Comparison of ENCODE assay signal across 8 cellular contexts in genomic region chr1:150572918-150573647, GRCh38. TPM values are rescaled to one million over a fixed set of nuclear protein-coding genes. Genes with fewer than 3 reads are reported as not detected.
A peak's percentile ranks its signal among the peaks of the same experiment; 100 is the strongest.
DNase-seq lines count a peak whose midpoint lies in the region; ATAC-seq, FAIRE-seq and TF ChIP-seq lines count a peak whose summit lies in the region.

No MANE protein-coding gene starts in this region.

- H4K20me1 ChIP-seq in OCI-LY3 (ENCODE audit: insufficient read depth, low read length) (peaks cover 61% of the 10 kb centered on the region), H1 (replicated peaks in 1 of 2; ENCODE audit: control insufficient read depth in 1 of 2, insufficient read depth in 2 of 2, low read length in 2 of 2) (peaks cover 23 to 29% of the 10 kb centered on the region in 2 experiments)

- H3K4me3 Mint-ChIP-seq in progenitor cell of endocrine pancreas (ENCODE audit: low read depth) = no peak overlapping the region

- peak overlapping the region; percentile 8 for H4K5ac ChIP-seq in H1 (ENCODE audit: insufficient read length, low read depth, low read length)

- no peaks in the 10 kb centered on the region for H3K27me3 Mint-ChIP-seq in progenitor cell of endocrine pancreas

- H3K36me3 Mint-ChIP-seq in progenitor cell of endocrine pancreas (ENCODE audit: insufficient read depth) = peaks cover 44% of the 10 kb centered on the region

- no peak for ATAC-seq in HG02938 (IDR thresholded peaks at IDR 0.05; ENCODE audit: unreplicated experiment)
- no peak for ATAC-seq in HG02642 (IDR thresholded peaks at IDR 0.05; ENCODE audit: poor library complexity, unreplicated experiment)

- H3K79me1 ChIP-seq in H1 (ENCODE audit: low read depth, low read length) = peaks cover 2% of the 10 kb centered on the region

- H3K14ac ChIP-seq in H1 (ENCODE audit: insufficient read length) = no peak overlapping the region

- FAIRE-seq in H1 (lab: Jason Lieb, UNC) = no peak

- no peak overlapping the region for H4K91ac ChIP-seq in H1 (replicated peaks; ENCODE audit: insufficient read length, low read length)

- TF ChIP-seq RAD21 in H1 (IDR thresholded peaks at IDR 0.05 in 1 of 2, conservative IDR thresholded peaks at IDR 0.05 in 1 of 2; ENCODE audit: low read depth in 2 of 2, low read length in 2 of 2) = no peak

- H3K18ac ChIP-seq in H1 (ENCODE audit: extremely low read depth, low read length) = no peak overlapping the region

- H3K27ac ChIP-seq in OCI-LY3 (ENCODE audit: low read length) = peak overlapping the region; percentile 89
- no peak overlapping the region; the same call in 1 of the 2 replicates for H3K27ac ChIP-seq in H1 (ENCODE audit: low read depth, low read length)

- H3K4me1 ChIP-seq in OCI-LY3 (ENCODE audit: low read length) (peaks cover 78% of the 10 kb centered on the region), H1 (replicated peaks in 1 of 4; ENCODE audit: control insufficient read depth in 3 of 4, insufficient read depth in 4 of 4, low read length in 3 of 4) (peaks cover 14 to 31% (median 18%) of the 10 kb centered on the region in 4 experiments; a peak in 6 of 7 replicates)

- peak; percentile 69 to 72 for TF ChIP-seq POLR2A in H1 (IDR thresholded peaks at IDR 0.05; ENCODE audit: control extremely low read depth in 1 of 2, low read depth in 2 of 2, low read length in 2 of 2)

- peak overlapping the region; percentile 90 for H3K27ac Mint-ChIP-seq in progenitor cell of endocrine pancreas

- H3K9me3 ChIP-seq in OCI-LY3 (ENCODE audit: insufficient read depth, low read length) (no peaks in the 10 kb centered on the region), H1 (ENCODE audit: insufficient read depth in 2 of 2, low read depth in 1 of 2, low read length in 1 of 2) (no peaks in the 10 kb centered on the region)

- TF ChIP-seq EP300 in H1 (IDR thresholded peaks at IDR 0.05; ENCODE audit: borderline replicate concordance in 1 of 2, low read depth in 2 of 2, low read length in 2 of 2) = no peak

- 89% methylated on average over 4 of the region's 4 CpGs; no CpG with 5 or more reads in 1 of the 2 experiments for WGBS in H1 (ENCODE audit: extremely low coverage in 1 of 2, insufficient coverage in 1 of 2, insufficient read length in 1 of 2, insufficient replicate concordance in 2 of 2, low coverage in 1 of 2, low lambda C conversion rate in 2 of 2, missing lambda C conversion rate in 1 of 2), 2 experiments

- H3K36me3 ChIP-seq in OCI-LY3 (replicated peaks; ENCODE audit: low read depth, low read length) (peaks cover 70% of the 10 kb centered on the region), H1 (ENCODE audit: control insufficient read depth in 2 of 4, insufficient read depth in 4 of 4, low read length in 3 of 4) (peaks cover 25 to 64% (median 41%) of the 10 kb centered on the region in 4 experiments)

- DNase-seq in EL = peak; percentile 45
- DNase-seq in H1 (ENCODE audit: low read depth in 1 of 2, low spot score in 2 of 2) = no peak
- no peak for DNase-seq in progenitor cell of endocrine pancreas (ENCODE audit: low spot score, unreplicated experiment)
- DNase-seq in inferior parietal cortex (ENCODE audit: extremely low spot score) = no peak
- no peak for DNase-seq in central memory CD4-positive, alpha-beta T cell

- no peak overlapping the region for H2BK12ac ChIP-seq in H1 (ENCODE audit: low read depth, low read length)

- H3K4me2 ChIP-seq in OCI-LY3 (ENCODE audit: low read length) (peak overlapping the region; percentile 94), H1 (ENCODE audit: insufficient read depth in 1 of 2, low read depth in 2 of 2, low read length in 2 of 2) (peak overlapping the region in 1 of 2 experiments; percentile 17; a peak in 2 of 4 replicates)

- H2BK15ac ChIP-seq in H1 (ENCODE audit: low read length) = no peak overlapping the region

- H3K4me3 ChIP-seq in OCI-LY3 (ENCODE audit: low read length) = peak overlapping the region; percentile 43
- peak overlapping the region in 2 of 4 experiments; percentile 8 to 12; a peak in 2 of 8 replicates for H3K4me3 ChIP-seq in H1 (ENCODE audit: extremely low read depth in 1 of 4, insufficient read depth in 2 of 4, low read depth in 3 of 4, low read length in 4 of 4)

- TF ChIP-seq CTCF in OCI-LY3 (IDR thresholded peaks at IDR 0.05; ENCODE audit: low read depth, low read length) = no peak
- no peak for TF ChIP-seq CTCF in H1 (IDR thresholded peaks at IDR 0.05; ENCODE audit: control extremely low read depth in 1 of 3, insufficient read depth in 1 of 3, low read depth in 1 of 3, low read length in 3 of 3)
- TF ChIP-seq CTCF in progenitor cell of endocrine pancreas (IDR thresholded peaks at IDR 0.05; ENCODE audit: unreplicated experiment) = no peak

- no peak overlapping the region for H2BK5ac ChIP-seq in H1 (ENCODE audit: low read depth, low read length)

- H3K23me2 ChIP-seq in H1 (ENCODE audit: low read depth, low read length) = peaks cover 7% of the 10 kb centered on the region; the same call in 1 of the 2 replicates

- POLR2A ChIA-PET in H1 (lab: Charles Lee; ENCODE audit: partially characterized antibody) = interaction anchor here (0.7 to 43.7 kb wide), 9 partner anchors 9 to 407 kb away, joined by 3 to 1380 read pairs (median 4); partner anchors contain the start of genes ADAMTSL4 and ENSA

- peak overlapping the region; percentile 34 for H3K9ac ChIP-seq in OCI-LY3 (ENCODE audit: low read length)
- peak overlapping the region in 2 of 4 experiments; percentile 21 to 43; a peak in 2 of 7 replicates for H3K9ac ChIP-seq in H1 (replicated peaks in 1 of 4; ENCODE audit: extremely low read depth in 1 of 4, low read depth in 3 of 4, low read length in 3 of 4)

- no peak overlapping the region for H2AK5ac ChIP-seq in H1 (ENCODE audit: low read depth, low read length)

- no peak overlapping the region for H2AFZ ChIP-seq in OCI-LY3 (ENCODE audit: low read depth, low read length)
- no peak overlapping the region for H2AFZ ChIP-seq in H1 (ENCODE audit: low read length)

- peaks cover 52% of the 10 kb centered on the region for H3K4me1 Mint-ChIP-seq in progenitor cell of endocrine pancreas (ENCODE audit: low read depth)

- no peaks in the 10 kb centered on the region for H3K27me3 ChIP-seq in OCI-LY3 (ENCODE audit: low read depth, low read length)
- H3K27me3 ChIP-seq in H1 (replicated peaks in 1 of 4; ENCODE audit: control insufficient read depth in 3 of 4, extremely low read depth in 1 of 4, insufficient read depth in 3 of 4, low read length in 3 of 4) = no peaks in the 10 kb centered on the region

- no peak overlapping the region for H3K23ac ChIP-seq in H1 (ENCODE audit: insufficient read length)

- no peak overlapping the region for H3K4ac ChIP-seq in H1 (replicated peaks; ENCODE audit: insufficient read length, low read depth, low read length)

- H3K79me2 ChIP-seq in OCI-LY3 (ENCODE audit: low read length) (peaks cover 99% of the 10 kb centered on the region), H1 (ENCODE audit: control insufficient read depth in 1 of 2, insufficient read depth in 2 of 2, low read length in 2 of 2) (peaks cover 31 to 79% of the 10 kb centered on the region in 2 experiments)

- no peak overlapping the region for H2BK120ac ChIP-seq in H1 (replicated peaks; ENCODE audit: low read depth, low read length)

- H4K8ac ChIP-seq in H1 (ENCODE audit: extremely low read depth, insufficient read depth, low read length) = no peak overlapping the region

- no peak overlapping the region for H2BK20ac ChIP-seq in H1 (ENCODE audit: low read length)

- no peak overlapping the region for H3K56ac ChIP-seq in H1 (replicated peaks; ENCODE audit: insufficient read length, low read depth, low read length)

- CTCF ChIA-PET in H1 (lab: Charles Lee; ENCODE audit: partially characterized antibody) = interaction anchor here (0.8 to 4.2 kb wide), 5 partner anchors 9 to 19 kb away, joined by 3 to 34 read pairs (median 4); no protein-coding TSS in a partner anchor

- H3K9me3 Mint-ChIP-seq in progenitor cell of endocrine pancreas (ENCODE audit: low read depth) = no peaks in the 10 kb centered on the region

RNA-seq across cellular contexts. Expression of gene MCL1, which starts 6.3 kb away (rescaled TPM):
- total RNA-seq in H1 (2021; fragmentation: NEBNext Ultra II Directional; extraction: Animal tissue kit (Norgen Biotek cat#: 25700)) = 196 and 218 TPM in 2 replicates
- polyA plus RNA-seq in H1 (2011; rRNA removed) = 57.5 and 61.1 TPM in 2 replicates
- 78.4 TPM for polyA plus RNA-seq in H1 (2011; cell fraction: cytosol; rRNA removed)
- 85.5 TPM for polyA plus RNA-seq in H1 (2011; cell fraction: nucleus; rRNA removed)
- 93.2 to 159 TPM (median 119 TPM) in 4 replicates for polyA plus RNA-seq in H1 (2012, experiment 1 of 2)
- 18.8 TPM for polyA plus RNA-seq in H1 (2012, experiment 2 of 2)
- 116 TPM for polyA plus RNA-seq in H1 (2013, experiment 1 of 2)
- 123 TPM for polyA plus RNA-seq in H1 (2013, experiment 2 of 2)
- 104 and 119 TPM in 2 replicates for polyA minus RNA-seq in H1 (2011; rRNA and poly(A)+ RNA removed)
- 98.4 TPM for polyA minus RNA-seq in H1 (2011; cell fraction: cytosol; rRNA and poly(A)+ RNA removed)
- polyA minus RNA-seq in H1 (2011; cell fraction: nucleus; rRNA and poly(A)+ RNA removed) = 171 TPM
- total RNA-seq in progenitor cell of endocrine pancreas = 204 and 212 TPM in 2 replicates

RNA-seq across cellular contexts. Expression of gene ADAMTSL4, which starts 23.9 kb away (rescaled TPM):
- 5.3 and 5.4 TPM in 2 replicates for total RNA-seq in H1 (2021; fragmentation: NEBNext Ultra II Directional; extraction: Animal tissue kit (Norgen Biotek cat#: 25700))
- polyA plus RNA-seq in H1 (2011; rRNA removed) = 4.2 and 5.9 TPM in 2 replicates
- 3.1 TPM for polyA plus RNA-seq in H1 (2011; cell fraction: cytosol; rRNA removed)
- 26.7 TPM for polyA plus RNA-seq in H1 (2011; cell fraction: nucleus; rRNA removed)
- polyA plus RNA-seq in H1 (2012, experiment 1 of 2) = 4.9 to 7.2 TPM (median 6.7 TPM) in 4 replicates
- 3.8 TPM for polyA plus RNA-seq in H1 (2012, experiment 2 of 2)
- 9.2 TPM for polyA plus RNA-seq in H1 (2013, experiment 1 of 2)
- polyA plus RNA-seq in H1 (2013, experiment 2 of 2) = 8.1 TPM
- 0.73 and 0.85 TPM in 2 replicates for polyA minus RNA-seq in H1 (2011; rRNA and poly(A)+ RNA removed)
- polyA minus RNA-seq in H1 (2011; cell fraction: cytosol; rRNA and poly(A)+ RNA removed) = 2.6 TPM
- polyA minus RNA-seq in H1 (2011; cell fraction: nucleus; rRNA and poly(A)+ RNA removed) = 3.5 TPM
- 5.5 and 6.9 TPM in 2 replicates for total RNA-seq in progenitor cell of endocrine pancreas

RNA-seq across cellular contexts. Expression of gene ENSA, which starts 56.3 kb away (rescaled TPM):
- 229 and 236 TPM in 2 replicates for total RNA-seq in H1 (2021; fragmentation: NEBNext Ultra II Directional; extraction: Animal tissue kit (Norgen Biotek cat#: 25700))
- 48.2 and 49.9 TPM in 2 replicates for polyA plus RNA-seq in H1 (2011; rRNA removed)
- polyA plus RNA-seq in H1 (2011; cell fraction: cytosol; rRNA removed) = 110 TPM
- polyA plus RNA-seq in H1 (2011; cell fraction: nucleus; rRNA removed) = 51.3 TPM
- 161 to 212 TPM (median 163 TPM) in 4 replicates for polyA plus RNA-seq in H1 (2012, experiment 1 of 2)
- polyA plus RNA-seq in H1 (2012, experiment 2 of 2) = 130 TPM
- 144 TPM for polyA plus RNA-seq in H1 (2013, experiment 1 of 2)
- polyA plus RNA-seq in H1 (2013, experiment 2 of 2) = 151 TPM
- 34.4 and 48.0 TPM in 2 replicates for polyA minus RNA-seq in H1 (2011; rRNA and poly(A)+ RNA removed)
- polyA minus RNA-seq in H1 (2011; cell fraction: cytosol; rRNA and poly(A)+ RNA removed) = 42.9 TPM
- 37.8 TPM for polyA minus RNA-seq in H1 (2011; cell fraction: nucleus; rRNA and poly(A)+ RNA removed)
- 164 and 169 TPM in 2 replicates for total RNA-seq in progenitor cell of endocrine pancreas

RNA-seq across cellular contexts. Expression of gene FALEC, which starts 57.5 kb away (rescaled TPM):
- 1.1 TPM in 1 of 2 replicates, not detected in the other for total RNA-seq in H1 (2021; fragmentation: NEBNext Ultra II Directional; extraction: Animal tissue kit (Norgen Biotek cat#: 25700))
- polyA plus RNA-seq in H1 (2011; rRNA removed) = not detected in 2 replicates
- polyA plus RNA-seq in H1 (2011; cell fraction: cytosol; rRNA removed) = 0.19 TPM
- not detected for polyA plus RNA-seq in H1 (2011; cell fraction: nucleus; rRNA removed)
- 0.36 to 1.0 TPM (median 0.75 TPM) in 4 replicates for polyA plus RNA-seq in H1 (2012, experiment 1 of 2)
- not detected for polyA plus RNA-seq in H1 (2012, experiment 2 of 2)
- polyA plus RNA-seq in H1 (2013, experiment 1 of 2) = 0.45 TPM
- 0.11 TPM for polyA plus RNA-seq in H1 (2013, experiment 2 of 2)
- 0.57 TPM in 1 of 2 replicates, not detected in the other for polyA minus RNA-seq in H1 (2011; rRNA and poly(A)+ RNA removed)
- not detected for polyA minus RNA-seq in H1 (2011; cell fraction: cytosol; rRNA and poly(A)+ RNA removed)
- not detected for polyA minus RNA-seq in H1 (2011; cell fraction: nucleus; rRNA and poly(A)+ RNA removed)
- total RNA-seq in progenitor cell of endocrine pancreas = 0.57 TPM in 1 of 2 replicates, not detected in the other
